In genomic region chr15:96046620-96047240, GRCh38 we compare ENCODE assay signal across 12 cellular contexts.
DNase-seq lines count a peak whose midpoint lies in the region; ATAC-seq and TF ChIP-seq lines count a peak whose summit lies in the region.
"Had no signal": no experiment of that assay in that cellular context is flagged by ENCODE, and none has a peak within 500 bp of the region (broad histone marks: within the 10 kb centered on the region; RNA-seq: fewer than 3 reads in every experiment).

No MANE protein-coding gene starts in this region.

- H3K27ac ChIP-seq in GM23248 (peak overlapping the region; percentile 80), ovary (peak overlapping the region in 1 of 2 donors; percentile 3)

- H3K27me3 ChIP-seq in GM23248 (replicated peaks; ENCODE audit: insufficient read depth) (no peaks in the 10 kb centered on the region), ovary (no peaks in the 10 kb centered on the region)

- in situ Hi-C loops in GM23248 (cut with MboI), result no loop called here

- H3K4me3 ChIP-seq in GM23248 (peak overlapping the region; percentile 55), foreskin fibroblast (ENCODE audit: low read depth in 1 of 2, low read length in 2 of 2) (peak overlapping the region in 1 of 2 donors; percentile 30), ovary (no peak overlapping the region)
- H3K4me3 ChIP-seq: mucosa of descending colon had no signal

- H3K9me3 ChIP-seq in GM23248 (ENCODE audit: low read depth) (no peaks in the 10 kb centered on the region), ovary (no peaks in the 10 kb centered on the region)
- H3K9me3 ChIP-seq: mucosa of descending colon had no signal

- H3K4me1 ChIP-seq in GM23248 (ENCODE audit: insufficient read depth) (peaks cover 24% of the 10 kb centered on the region), ovary (ENCODE audit: insufficient read depth) (peaks cover 4% of the 10 kb centered on the region)

- H4K20me1 ChIP-seq in GM23248 (ENCODE audit: insufficient read depth), result no peaks in the 10 kb centered on the region

- peak overlapping the region; percentile 23; the same call in 1 of the 2 replicates for H2AFZ ChIP-seq in GM23248

- no peaks in the 10 kb centered on the region for H3K79me2 ChIP-seq in GM23248 (ENCODE audit: insufficient read depth)

- no peaks in the 10 kb centered on the region for H3K36me3 ChIP-seq in GM23248 (ENCODE audit: low read depth)
- no peaks in the 10 kb centered on the region for H3K36me3 ChIP-seq in ovary

- TF ChIP-seq POLR2A in ovary (IDR thresholded peaks at IDR 0.05), result no peak

- intact Hi-C loops in ovary (cut with DNase I), result no loop called here

- 38 to 39% methylated on average over 5 of the region's 5 CpGs for WGBS in GM23248 (ENCODE audit: low coverage in 1 of 2, low lambda C conversion rate in 2 of 2, missing lambda C conversion rate in 2 of 2), 2 experiments
- 58 to 68% (median 66%) methylated on average over 5 of the region's 5 CpGs for WGBS in ovary, 3 donors

- ATAC-seq in activated CD4-positive, CD25-positive, alpha-beta regulatory T cell treated with anti-CD3 and anti-CD28 coated beads, Interleukin-2, amount 50 U/mL, for 24 hours, result no peak
- ATAC-seq: activated CD8-positive, alpha-beta T cell treated with anti-CD3 and anti-CD28 coated beads, Interleukin-2, amount 10 ng/mL, durations not matched to agents 7 days and 5 days; mucosa of descending colon had no signal

- no peak for TF ChIP-seq EP300 in ovary (IDR thresholded peaks at IDR 0.05)

- no peaks in the 10 kb centered on the region for H3K9me2 ChIP-seq in GM23248 (ENCODE audit: insufficient read depth)

- H3K4me2 ChIP-seq in GM23248 (ENCODE audit: unreplicated experiment), result peak overlapping the region; percentile 73

- no peak for TF ChIP-seq CTCF in foreskin fibroblast (IDR thresholded peaks at IDR 0.05; ENCODE audit: low read depth, low read length)
- no peak for TF ChIP-seq CTCF in ovary (IDR thresholded peaks at IDR 0.05)

- H3F3A ChIP-seq in GM23248 (ENCODE audit: insufficient read depth), result peaks cover 28% of the 10 kb centered on the region

- DNase-seq in GM23248 (peak; percentile 77), RPMI7951 (ENCODE audit: low read depth) (peak; percentile 33), foreskin fibroblast (peak; percentile 90 to 93), stromal cell of bone marrow (ENCODE audit: low read depth) (peak; percentile 20), ovary (no peak), OCI-M1 (lab: John Stamatoyannopoulos, UW) (no peak)
- DNase-seq: activated CD8-positive, alpha-beta T cell treated with anti-CD3 and anti-CD28 coated beads, Interleukin-2, amount 10 ng/mL, durations not matched to agents 7 days and 5 days; activated naive CD4-positive, alpha-beta T cell treated with Interleukin-2 at 50 U/mL for 16 hours; mucosa of descending colon; NCI-H226; substantia nigra had no signal

- peak overlapping the region; percentile 59 for H3K9ac ChIP-seq in GM23248

Comparison
In these comparisons a context has a peak if more than half of its experiments do, and no peak if none do; other contexts are left out.
1. DNase-seq: peak in GM23248 (single experiment), RPMI7951 (single experiment), foreskin fibroblast (2 of 2) and stromal cell of bone marrow (single experiment); none in ovary (0 of 5) and OCI-M1 (single experiment).